Comparison of ENCODE assay signal across 22 cellular contexts in genomic region chr12:123019841-123020138, GRCh38. TPM values are rescaled to one million over a fixed set of nuclear protein-coding genes. Genes with fewer than 3 reads are reported as not detected.
DNase-seq lines count a peak whose midpoint lies in the region; ATAC-seq and TF ChIP-seq lines count a peak whose summit lies in the region.
"Had no signal": no experiment of that assay in that cellular context is flagged by ENCODE, and none has a peak within 500 bp of the region (broad histone marks: within the 10 kb centered on the region; RNA-seq: fewer than 3 reads in every experiment).

No MANE protein-coding gene starts in this region.

- H3K36me3 ChIP-seq in right lobe of liver, result no peaks in the 10 kb centered on the region
- no peaks in the 10 kb centered on the region for H3K36me3 ChIP-seq in MG63
- H3K36me3 ChIP-seq: colonic mucosa had no signal

- peak overlapping the region in 1 of 3 donors; percentile 54 for H3K27ac ChIP-seq in right lobe of liver
- H3K27ac ChIP-seq: BLaER1 treated with 17β-estradiol and CSF1 and Interleukin-3, amounts not matched to agents 10 nM and 100 nM; colonic mucosa; testis; VCaP had no signal

- H3K4me1 ChIP-seq in right lobe of liver, result peaks cover 0 to 14% (median 3%) of the 10 kb centered on the region in 4 donors
- H3K4me1 ChIP-seq: colonic mucosa, testis had no signal

- no peak for DNase-seq in activated naive CD8-positive, alpha-beta T cell treated with anti-CD3 and anti-CD28 coated beads for 36 hours
- DNase-seq in activated naive CD8-positive, alpha-beta T cell treated with anti-CD3 and anti-CD28 coated beads, Interleukin-2, amount 10 ng/mL, durations not matched to agents 7 days and 5 days, result no peak
- DNase-seq in right lobe of liver, result no peak
- DNase-seq in stimulated activated effector memory CD8-positive, alpha-beta T cell treated with anti-CD3 and anti-CD28 coated beads, Interleukin-12 subunit alpha, Interleukin-12 subunit beta, amount 100 ng/mL, for 72 hours (ENCODE audit: low spot score in 2 of 2), result no peak
- DNase-seq in medulla oblongata (ENCODE audit: extremely low spot score), result no peak
- no peak for DNase-seq in MG63
- DNase-seq: activated CD4-positive, alpha-beta T cell treated with anti-CD3 and anti-CD28 coated beads, Interleukin-2, amount 50 U/mL, for 1 hour; amygdala; colonic mucosa; effector memory CD8-positive, alpha-beta T cell; foreskin melanocyte; H9; Karpas-422; NCI-H526 treated with DMSO at 0.1 percent for 48 hours; stimulated activated CD4-positive, alpha-beta T cell treated with anti-CD3 and anti-CD28 coated beads, Interleukin-2, amount 100 ng/mL, for 48 hours; stimulated activated naive B cell treated with anti-CD40 and anti-IgM and Interleukin-4, amounts not matched to agents 10 μg/mL and 1 μg/mL and 100 μg/mL, for 72 hours; testis had no signal

- intact Hi-C loops in right lobe of liver (cut with DNase I), result no loop called here

- peaks cover 18% of the 10 kb centered on the region for H3K4me1 Mint-ChIP-seq in activated naive CD8-positive, alpha-beta T cell (ENCODE audit: low read depth)
- peaks cover 26% of the 10 kb centered on the region for H3K4me1 Mint-ChIP-seq in activated naive CD8-positive, alpha-beta T cell treated with anti-CD3 and anti-CD28 coated beads for 36 hours
- peaks cover 11% of the 10 kb centered on the region for H3K4me1 Mint-ChIP-seq in activated naive CD8-positive, alpha-beta T cell treated with anti-CD3 and anti-CD28 coated beads, Interleukin-2, amount 10 ng/mL, durations not matched to agents 7 days and 5 days
- peaks cover 24% of the 10 kb centered on the region for H3K4me1 Mint-ChIP-seq in stimulated activated effector memory CD8-positive, alpha-beta T cell treated with anti-CD3 and anti-CD28 coated beads, Interleukin-12 subunit alpha, Interleukin-12 subunit beta, amount 100 ng/mL, for 72 hours

- H3K4me3 ChIP-seq in right lobe of liver (no peak overlapping the region), MG63 (no peak overlapping the region)
- H3K4me3 ChIP-seq: BLaER1 treated with 17β-estradiol and CSF1 and Interleukin-3, amounts not matched to agents 10 nM and 100 nM; colonic mucosa; testis had no signal

- POLR2A ChIA-PET in activated naive CD8-positive, alpha-beta T cell treated with anti-CD3 and anti-CD28 coated beads, Interleukin-2, amount 10 ng/mL, durations not matched to agents 7 days and 5 days (lab: Charles Lee), result interaction anchor here (0.7 kb wide), 1 partner anchor 213 kb away, joined by 3 read pairs; the partner anchor contains the start of genes MPHOSPH9 and MTRFR

- H3K36me3 Mint-ChIP-seq in activated naive CD8-positive, alpha-beta T cell, result peaks cover 4% of the 10 kb centered on the region
- H3K36me3 Mint-ChIP-seq in activated naive CD8-positive, alpha-beta T cell treated with anti-CD3 and anti-CD28 coated beads for 36 hours, result no peaks in the 10 kb centered on the region
- H3K36me3 Mint-ChIP-seq in activated naive CD8-positive, alpha-beta T cell treated with anti-CD3 and anti-CD28 coated beads, Interleukin-2, amount 10 ng/mL, durations not matched to agents 7 days and 5 days, result peaks cover 5% of the 10 kb centered on the region
- H3K36me3 Mint-ChIP-seq in stimulated activated effector memory CD8-positive, alpha-beta T cell treated with anti-CD3 and anti-CD28 coated beads, Interleukin-12 subunit alpha, Interleukin-12 subunit beta, amount 100 ng/mL, for 72 hours, result no peaks in the 10 kb centered on the region

- 60% methylated on average over 1 of the region's 2 CpGs for WGBS in right lobe of liver (ENCODE audit: insufficient coverage, low coverage, low lambda C conversion rate, missing lambda C conversion rate)

- no peaks in the 10 kb centered on the region for H3K9me3 ChIP-seq in right lobe of liver
- H3K9me3 ChIP-seq in MG63, result no peaks in the 10 kb centered on the region
- H3K9me3 ChIP-seq: BLaER1 treated with 17β-estradiol and CSF1 and Interleukin-3, amounts not matched to agents 10 nM and 100 nM; colonic mucosa; testis had no signal

- ATAC-seq in activated naive CD8-positive, alpha-beta T cell treated with anti-CD3 and anti-CD28 coated beads, Interleukin-2, amount 10 ng/mL, durations not matched to agents 7 days and 5 days (ENCODE audit: low read depth), result no peak
- peak; percentile 16 to 48 (median 38) for ATAC-seq in right lobe of liver
- ATAC-seq in stimulated activated effector memory CD8-positive, alpha-beta T cell treated with anti-CD3 and anti-CD28 coated beads, Interleukin-12 subunit alpha, Interleukin-12 subunit beta, amount 100 ng/mL, for 72 hours, result no peak
- ATAC-seq in GM21786 (IDR thresholded peaks at IDR 0.05; ENCODE audit: unreplicated experiment), result no peak
- ATAC-seq: effector memory CD8-positive, alpha-beta T cell; stimulated activated naive B cell treated with anti-CD40 and anti-IgM and Interleukin-4, amounts not matched to agents 10 μg/mL and 1 μg/mL and 100 μg/mL, for 72 hours had no signal

- TF ChIP-seq POLR2A in right lobe of liver (IDR thresholded peaks at IDR 0.05), result no peak

- H3K4me3 Mint-ChIP-seq in activated naive CD8-positive, alpha-beta T cell, result no peak overlapping the region
- H3K4me3 Mint-ChIP-seq in activated naive CD8-positive, alpha-beta T cell treated with anti-CD3 and anti-CD28 coated beads for 36 hours, result no peak overlapping the region
- H3K4me3 Mint-ChIP-seq in activated naive CD8-positive, alpha-beta T cell treated with anti-CD3 and anti-CD28 coated beads, Interleukin-2, amount 10 ng/mL, durations not matched to agents 7 days and 5 days, result no peak overlapping the region
- H3K4me3 Mint-ChIP-seq in stimulated activated effector memory CD8-positive, alpha-beta T cell treated with anti-CD3 and anti-CD28 coated beads, Interleukin-12 subunit alpha, Interleukin-12 subunit beta, amount 100 ng/mL, for 72 hours, result no peak overlapping the region
- H3K4me3 Mint-ChIP-seq: effector memory CD8-positive, alpha-beta T cell; H9; stimulated activated naive B cell treated with anti-CD40 and anti-IgM and Interleukin-4, amounts not matched to agents 10 μg/mL and 1 μg/mL and 100 μg/mL, for 72 hours had no signal

- H3K27ac Mint-ChIP-seq in activated naive CD8-positive, alpha-beta T cell, result peak overlapping the region; percentile 16
- no peak overlapping the region for H3K27ac Mint-ChIP-seq in activated naive CD8-positive, alpha-beta T cell treated with anti-CD3 and anti-CD28 coated beads for 36 hours
- peak overlapping the region; percentile 66 for H3K27ac Mint-ChIP-seq in activated naive CD8-positive, alpha-beta T cell treated with anti-CD3 and anti-CD28 coated beads, Interleukin-2, amount 10 ng/mL, durations not matched to agents 7 days and 5 days
- peak overlapping the region; percentile 65 for H3K27ac Mint-ChIP-seq in stimulated activated effector memory CD8-positive, alpha-beta T cell treated with anti-CD3 and anti-CD28 coated beads, Interleukin-12 subunit alpha, Interleukin-12 subunit beta, amount 100 ng/mL, for 72 hours
- H3K27ac Mint-ChIP-seq: activated T-helper 2 cell treated with anti-CD3 and anti-CD28 coated beads, Interferon-gamma antibody, Interleukin-2, Interleukin-4, amounts not matched to agents 10 μg/mL and 5 μg/mL and 100 μg/mL, durations not matched to agents 14 hours and 24 hours and 36 hours; effector memory CD8-positive, alpha-beta T cell; stimulated activated naive B cell treated with anti-CD40 and anti-IgM and Interleukin-4, amounts not matched to agents 10 μg/mL and 1 μg/mL and 100 μg/mL, for 72 hours had no signal

- TF ChIP-seq CTCF in right lobe of liver (IDR thresholded peaks at IDR 0.05), result no peak

- H3K27me3 ChIP-seq in right lobe of liver (no peaks in the 10 kb centered on the region), MG63 (no peaks in the 10 kb centered on the region)
- H3K27me3 ChIP-seq: BLaER1 treated with 17β-estradiol and CSF1 and Interleukin-3, amounts not matched to agents 10 nM and 100 nM; colonic mucosa; testis had no signal

- H3K9me3 Mint-ChIP-seq in activated naive CD8-positive, alpha-beta T cell (ENCODE audit: low read depth), result no peaks in the 10 kb centered on the region
- no peaks in the 10 kb centered on the region for H3K9me3 Mint-ChIP-seq in activated naive CD8-positive, alpha-beta T cell treated with anti-CD3 and anti-CD28 coated beads for 36 hours
- no peaks in the 10 kb centered on the region for H3K9me3 Mint-ChIP-seq in activated naive CD8-positive, alpha-beta T cell treated with anti-CD3 and anti-CD28 coated beads, Interleukin-2, amount 10 ng/mL, durations not matched to agents 7 days and 5 days
- H3K9me3 Mint-ChIP-seq in stimulated activated effector memory CD8-positive, alpha-beta T cell treated with anti-CD3 and anti-CD28 coated beads, Interleukin-12 subunit alpha, Interleukin-12 subunit beta, amount 100 ng/mL, for 72 hours, result no peaks in the 10 kb centered on the region
- H3K9me3 Mint-ChIP-seq: activated T-helper 2 cell treated with anti-CD3 and anti-CD28 coated beads, Interferon-gamma antibody, Interleukin-2, Interleukin-4, amounts not matched to agents 10 μg/mL and 5 μg/mL and 100 μg/mL, durations not matched to agents 14 hours and 24 hours and 36 hours; effector memory CD8-positive, alpha-beta T cell; H9; stimulated activated naive B cell treated with anti-CD40 and anti-IgM and Interleukin-4, amounts not matched to agents 10 μg/mL and 1 μg/mL and 100 μg/mL, for 72 hours had no signal

- H3K27me3 Mint-ChIP-seq in activated naive CD8-positive, alpha-beta T cell, result no peaks in the 10 kb centered on the region
- no peaks in the 10 kb centered on the region for H3K27me3 Mint-ChIP-seq in activated naive CD8-positive, alpha-beta T cell treated with anti-CD3 and anti-CD28 coated beads for 36 hours
- no peaks in the 10 kb centered on the region for H3K27me3 Mint-ChIP-seq in activated naive CD8-positive, alpha-beta T cell treated with anti-CD3 and anti-CD28 coated beads, Interleukin-2, amount 10 ng/mL, durations not matched to agents 7 days and 5 days
- H3K27me3 Mint-ChIP-seq: effector memory CD8-positive, alpha-beta T cell; stimulated activated naive B cell treated with anti-CD40 and anti-IgM and Interleukin-4, amounts not matched to agents 10 μg/mL and 1 μg/mL and 100 μg/mL, for 72 hours had no signal

RNA-seq across cellular contexts. Expression of gene ARL6IP4, which starts 39.3 kb away (rescaled TPM):
- 100 to 1,000 TPM; 165 to 168 TPM for total RNA-seq in activated naive CD8-positive, alpha-beta T cell treated with anti-CD3 and anti-CD28 coated beads for 36 hours
- total RNA-seq in activated naive CD8-positive, alpha-beta T cell treated with anti-CD3 and anti-CD28 coated beads, Interleukin-2, amount 10 ng/mL, durations not matched to agents 7 days and 5 days, result 100 to 1,000 TPM; 204 to 211 TPM
- 100 to 1,000 TPM in 5 of 6 experiments, 10 to 100 TPM in 1; 84.7 to 146 (median 110) TPM for total RNA-seq in right lobe of liver
- total RNA-seq in MG63 (2014; rRNA removed; shearing (Covaris generic); ENCODE audit: low replicate concordance), result 276 and 413 TPM in 2 replicates

RNA-seq across cellular contexts. Expression of gene OGFOD2, which starts 44.7 kb away (rescaled TPM):
- total RNA-seq in activated naive CD8-positive, alpha-beta T cell treated with anti-CD3 and anti-CD28 coated beads for 36 hours, result 10 to 100 TPM; 26.8 to 31.8 TPM
- total RNA-seq in activated naive CD8-positive, alpha-beta T cell treated with anti-CD3 and anti-CD28 coated beads, Interleukin-2, amount 10 ng/mL, durations not matched to agents 7 days and 5 days, result 10 to 100 TPM; 33.8 to 35.5 TPM
- 10 to 100 TPM in 5 of 6 experiments, 1 to 10 TPM in 1; 9.9 to 18.8 (median 14.1) TPM for total RNA-seq in right lobe of liver
- 15.9 and 24.2 TPM in 2 replicates for total RNA-seq in MG63 (2014; rRNA removed; shearing (Covaris generic); ENCODE audit: low replicate concordance)

RNA-seq across cellular contexts. Expression of gene ABCB9, which starts 53.5 kb away (rescaled TPM):
- 1 to 10 TPM; 3.6 TPM for total RNA-seq in activated naive CD8-positive, alpha-beta T cell treated with anti-CD3 and anti-CD28 coated beads for 36 hours
- 1 to 10 TPM; 7.0 to 9.2 TPM for total RNA-seq in activated naive CD8-positive, alpha-beta T cell treated with anti-CD3 and anti-CD28 coated beads, Interleukin-2, amount 10 ng/mL, durations not matched to agents 7 days and 5 days
- 1 to 10 TPM in 2 of 6 experiments, under 1 TPM in 4; 0.48 to 1.4 (median 0.94) TPM for total RNA-seq in right lobe of liver
- 6.4 and 10.0 TPM in 2 replicates for total RNA-seq in MG63 (2014; rRNA removed; shearing (Covaris generic); ENCODE audit: low replicate concordance)

Comparison
In these comparisons a context has a peak if more than half of its experiments do, and no peak if none do; other contexts are left out.
1. ATAC-seq: peak in right lobe of liver (4 of 4); none in activated naive CD8-positive, alpha-beta T cell treated with anti-CD3 and anti-CD28 coated beads, Interleukin-2, amount 10 ng/mL, durations not matched to agents 7 days and 5 days (single experiment), stimulated activated effector memory CD8-positive, alpha-beta T cell treated with anti-CD3 and anti-CD28 coated beads, Interleukin-12 subunit alpha, Interleukin-12 subunit beta, amount 100 ng/mL, for 72 hours (single experiment) and GM21786 (single experiment).